ENCODE assay signal across 14 cellular contexts in the genomic region with DNA sequence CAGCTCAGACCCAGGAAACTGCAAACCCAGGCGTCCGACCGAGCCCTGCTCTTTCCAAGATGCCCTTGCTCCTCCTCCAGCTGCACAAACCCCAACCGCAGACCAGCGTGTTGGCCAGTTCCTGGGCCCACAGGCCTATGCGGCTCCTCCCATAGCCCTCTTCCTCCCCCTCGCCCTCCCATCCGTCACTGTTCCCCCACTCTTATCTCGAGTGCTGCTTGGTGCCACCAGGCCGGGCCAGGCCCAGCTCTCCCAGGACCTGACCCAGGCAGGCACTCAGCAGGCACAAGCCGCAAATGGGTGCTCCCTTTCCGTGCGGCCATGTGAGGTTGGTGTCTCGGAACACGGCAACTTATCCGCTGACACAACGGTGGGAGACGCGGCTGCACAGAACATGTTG.
"Had no signal": no experiment of that assay in that cellular context is flagged by ENCODE, and none has a peak within 500 bp of the region (broad histone marks: within the 10 kb centered on the region; RNA-seq: fewer than 3 reads in every experiment).

No MANE protein-coding gene starts in this region.

- H3K27ac ChIP-seq: epithelial cell of prostate, esophagus muscularis mucosa, gastrocnemius medialis, uterus had no signal

- H3K27me3 Mint-ChIP-seq: naive B cell, type B pancreatic cell had no signal

- H3K4me3 ChIP-seq: esophagus muscularis mucosa, gastrocnemius medialis, smooth muscle cell, uterus had no signal

- H3K27me3 ChIP-seq: esophagus muscularis mucosa, gastrocnemius medialis, uterus had no signal

- H3K36me3 ChIP-seq: uterus had no signal

- ATAC-seq: effector memory CD8-positive, alpha-beta T cell; gastrocnemius medialis had no signal

- H3K27ac Mint-ChIP-seq: effector memory CD8-positive, alpha-beta T cell; immature natural killer cell; naive B cell; nephron; type B pancreatic cell had no signal

- H3K4me1 ChIP-seq: esophagus muscularis mucosa, gastrocnemius medialis, uterus had no signal

- H3K9me3 ChIP-seq: esophagus muscularis mucosa, gastrocnemius medialis, uterus had no signal

- H3K4me1 Mint-ChIP-seq: immature natural killer cell, nephron had no signal

- H3K9me3 Mint-ChIP-seq: effector memory CD8-positive, alpha-beta T cell; naive B cell; nephron; type B pancreatic cell had no signal

- H3K4me3 Mint-ChIP-seq: effector memory CD8-positive, alpha-beta T cell; immature natural killer cell; naive B cell; nephron; type B pancreatic cell had no signal

- DNase-seq: effector memory CD8-positive, alpha-beta T cell; gastrocnemius medialis; immature natural killer cell; mesendoderm; naive B cell; posterior cingulate gyrus; stimulated activated CD4-positive, alpha-beta T cell treated with anti-CD3 and anti-CD28 coated beads, Interleukin-2, amount 100 ng/mL, for 48 hours; stimulated activated naive CD4-positive, alpha-beta T cell treated with Interleukin-2 at 50 U/mL for 16 hours; uterus had no signal

- H3K36me3 Mint-ChIP-seq: immature natural killer cell, naive B cell, type B pancreatic cell had no signal
